11 cellular contexts compared by ENCODE assay signal in the genomic region with DNA sequence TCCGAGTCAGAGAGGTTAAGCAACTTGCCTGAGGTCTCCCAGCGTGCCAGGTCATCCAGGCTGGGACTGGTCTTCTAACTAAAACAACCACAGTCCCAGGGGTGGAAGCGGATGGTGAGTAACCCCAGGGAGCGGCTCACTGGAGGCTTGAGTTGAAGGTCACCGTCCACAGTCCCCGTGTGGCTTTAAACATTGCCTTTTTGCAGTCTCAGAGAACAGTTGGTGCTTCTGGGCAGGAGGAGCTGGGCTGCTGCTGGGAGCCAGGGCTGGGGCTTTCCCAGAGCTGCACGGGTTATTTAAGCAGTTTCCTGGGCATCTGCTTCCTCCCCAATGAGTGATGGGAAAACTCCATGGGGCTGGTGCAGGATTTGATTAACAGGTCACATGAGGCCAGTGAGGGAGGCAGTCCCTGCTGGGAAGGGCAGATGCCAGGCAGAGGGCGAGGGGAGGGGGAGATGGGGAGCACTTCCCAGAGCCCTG. TPM values are rescaled to one million over a fixed set of nuclear protein-coding genes. Genes with fewer than 3 reads are reported as not detected.
DNase-seq lines count a peak whose midpoint lies in the region; ATAC-seq and TF ChIP-seq lines count a peak whose summit lies in the region.
"Had no signal": no experiment of that assay in that cellular context is flagged by ENCODE, and none has a peak within 500 bp of the region (broad histone marks: within the 10 kb centered on the region; RNA-seq: fewer than 3 reads in every experiment).

No MANE protein-coding gene starts in this region.

- H3K36me3 ChIP-seq in lower lobe of right lung = no peaks in the 10 kb centered on the region

- H3K27ac ChIP-seq in coronary artery = peak overlapping the region; percentile 94 to 99
- H3K27ac ChIP-seq in lower lobe of right lung = no peak overlapping the region
- H3K27ac ChIP-seq: C4-2B had no signal

- H3K27me3 ChIP-seq in lower lobe of right lung (ENCODE audit: low read depth) = no peaks in the 10 kb centered on the region

- DNase-seq in ACHN (peak; percentile 45), NCI-H1694 (lab: John Stamatoyannopoulos, UW) (peak; percentile 91), coronary artery (ENCODE audit: low spot score) (peak; percentile 88), lower lobe of right lung (no peak), HPDE6-E6E7 (ENCODE audit: extremely low spot score) (no peak), occipital lobe (lab: John Stamatoyannopoulos, UW) (no peak)
- DNase-seq: activated T-cell treated with anti-CD3 and anti-CD28 coated beads, Interleukin-2, amount 50 U/mL, for 4 hours; NCI-H1930 had no signal

- TF ChIP-seq CTCF in coronary artery (IDR thresholded peaks at IDR 0.05) = no peak
- no peak for TF ChIP-seq CTCF in lower lobe of right lung (IDR thresholded peaks at IDR 0.05)

- peaks cover 9% of the 10 kb centered on the region for H3K4me1 ChIP-seq in lower lobe of right lung

- no peak for TF ChIP-seq POLR2A in GM18505 (IDR thresholded peaks at IDR 0.05; ENCODE audit: borderline replicate concordance, extremely low read depth, insufficient read depth, insufficient read length)

- in situ Hi-C loops in ACHN (cut with HindIII; ENCODE audit: low pct_ligation_motif_present, low pct_unique_long_range_greater_than_20kb, low sequenced_read_pairs) = no loop called here

- H3K9me3 ChIP-seq in lower lobe of right lung = no peaks in the 10 kb centered on the region

- H3K4me3 ChIP-seq in coronary artery = peak overlapping the region; percentile 40
- H3K4me3 ChIP-seq in lower lobe of right lung = no peak overlapping the region

- ATAC-seq in lower lobe of right lung = peak; percentile 24 to 40
- no peak for ATAC-seq in GM21390 (IDR thresholded peaks at IDR 0.05; ENCODE audit: unreplicated experiment)
- ATAC-seq in GM18505 (IDR thresholded peaks at IDR 0.05; ENCODE audit: unreplicated experiment) = no peak
- ATAC-seq: activated T-cell treated with anti-CD3 and anti-CD28 coated beads, Interleukin-2, amount 50 U/mL, for 4 hours had no signal

- intact Hi-C loops in lower lobe of right lung (cut with DNase I) = no loop called here

RNA-seq across cellular contexts. Expression of a gene that starts 12.3 kb away (rescaled TPM):
- 57.9 TPM for total RNA-seq in lower lobe of right lung
- 22.3 TPM for total RNA-seq in occipital lobe

Comparison
In these comparisons a context has a peak if more than half of its experiments do, and no peak if none do; other contexts are left out.
1. DNase-seq: peak in ACHN (single experiment), NCI-H1694 (single experiment) and coronary artery (single experiment); none in lower lobe of right lung (single experiment), HPDE6-E6E7 (single experiment) and occipital lobe (single experiment).
2. ATAC-seq: peak in lower lobe of right lung (2 of 2); none in GM21390 (single experiment) and GM18505 (single experiment).